ENCODE assay signal across 8 cellular contexts in genomic region chr1:117534995-117535467, GRCh38.
DNase-seq lines count a peak whose midpoint lies in the region; ATAC-seq and TF ChIP-seq lines count a peak whose summit lies in the region.

No MANE protein-coding gene starts in this region.

- H3K9me3 ChIP-seq in BE2C (no peaks in the 10 kb centered on the region), mucosa of descending colon (no peaks in the 10 kb centered on the region), thoracic aorta (no peaks in the 10 kb centered on the region)

- ATAC-seq in GM18873 (IDR thresholded peaks at IDR 0.05; ENCODE audit: low FRiP score, unreplicated experiment) (peak; percentile 63), HG03135 (IDR thresholded peaks at IDR 0.05; ENCODE audit: unreplicated experiment) (peak; percentile 79), mucosa of descending colon (peak; percentile 83), thoracic aorta (ENCODE audit: insufficient number of reproducible peaks, low FRiP score, low read depth) (peak; percentile 85)
- peak; percentile 78 for ATAC-seq in activated CD4-positive, CD25-positive, alpha-beta regulatory T cell treated with anti-CD3 and anti-CD28 coated beads, Interleukin-2, amount 50 U/mL, for 24 hours
- peak; percentile 93 for ATAC-seq in effector memory CD8-positive, alpha-beta T cell (replicated peaks)

- H3K27ac Mint-ChIP-seq in effector memory CD8-positive, alpha-beta T cell: no peak overlapping the region

- H3K4me1 ChIP-seq in BE2C (no peaks in the 10 kb centered on the region), mucosa of descending colon (ENCODE audit: low read depth) (no peaks in the 10 kb centered on the region), thoracic aorta (ENCODE audit: control insufficient read depth in 1 of 2, low read depth in 2 of 2) (peaks cover 0 to 4% of the 10 kb centered on the region in 2 donors)

- no peaks in the 10 kb centered on the region for H3K27me3 Mint-ChIP-seq in effector memory CD8-positive, alpha-beta T cell

- no peaks in the 10 kb centered on the region for H3K36me3 ChIP-seq in BE2C
- H3K36me3 ChIP-seq in mucosa of descending colon (ENCODE audit: low read depth): no peaks in the 10 kb centered on the region
- no peaks in the 10 kb centered on the region for H3K36me3 ChIP-seq in thoracic aorta

- intact Hi-C loops in mucosa of descending colon (cut with DNase I, micrococcal nuclease): loop anchor here (5.0 to 10.0 kb wide), 3 partner anchors 150 to 220 kb away; no protein-coding TSS in a partner anchor

- peak overlapping the region in 1 of 2 donors; percentile 6 for H3K4me3 Mint-ChIP-seq in effector memory CD8-positive, alpha-beta T cell

- DNase-seq in BE2C: peak; percentile 45
- DNase-seq in NCI-H2196 treated with DMSO at 0.1 percent for 48 hours (lab: John Stamatoyannopoulos, UW; ENCODE audit: unreplicated experiment): peak; percentile 25
- DNase-seq in effector memory CD8-positive, alpha-beta T cell: peak; percentile 37 to 54 (median 45)
- DNase-seq in mucosa of descending colon: peak in 2 of 3 donors; percentile 44 to 49
- no peak for DNase-seq in thoracic aorta (ENCODE audit: low spot score)

- H3K27ac ChIP-seq in thoracic aorta: no peak overlapping the region

- H3K27me3 ChIP-seq in BE2C (no peaks in the 10 kb centered on the region), thoracic aorta (replicated peaks; ENCODE audit: insufficient read depth) (no peaks in the 10 kb centered on the region)

- H3K9me3 Mint-ChIP-seq in effector memory CD8-positive, alpha-beta T cell: no peaks in the 10 kb centered on the region

- peak; percentile 78 for TF ChIP-seq CTCF in BE2C (IDR thresholded peaks at IDR 0.05; ENCODE audit: low read depth, low read length)
- peak; percentile 55 for TF ChIP-seq CTCF in mucosa of descending colon (IDR thresholded peaks at IDR 0.05)
- TF ChIP-seq CTCF in thoracic aorta (IDR thresholded peaks at IDR 0.05): peak; percentile 77

- H3K4me1 Mint-ChIP-seq in effector memory CD8-positive, alpha-beta T cell (ENCODE audit: low read depth in 2 of 2): peaks cover 0 to 2% of the 10 kb centered on the region in 2 donors

- H3K4me3 ChIP-seq in BE2C (ENCODE audit: low read depth, low read length) (no peak overlapping the region), mucosa of descending colon (no peak overlapping the region), thoracic aorta (peak overlapping the region; percentile 48)

- peaks cover 1% of the 10 kb centered on the region for H3K36me3 Mint-ChIP-seq in effector memory CD8-positive, alpha-beta T cell (ENCODE audit: insufficient read depth)
